ENCODE assay signal across 8 cellular contexts in the genomic region with DNA sequence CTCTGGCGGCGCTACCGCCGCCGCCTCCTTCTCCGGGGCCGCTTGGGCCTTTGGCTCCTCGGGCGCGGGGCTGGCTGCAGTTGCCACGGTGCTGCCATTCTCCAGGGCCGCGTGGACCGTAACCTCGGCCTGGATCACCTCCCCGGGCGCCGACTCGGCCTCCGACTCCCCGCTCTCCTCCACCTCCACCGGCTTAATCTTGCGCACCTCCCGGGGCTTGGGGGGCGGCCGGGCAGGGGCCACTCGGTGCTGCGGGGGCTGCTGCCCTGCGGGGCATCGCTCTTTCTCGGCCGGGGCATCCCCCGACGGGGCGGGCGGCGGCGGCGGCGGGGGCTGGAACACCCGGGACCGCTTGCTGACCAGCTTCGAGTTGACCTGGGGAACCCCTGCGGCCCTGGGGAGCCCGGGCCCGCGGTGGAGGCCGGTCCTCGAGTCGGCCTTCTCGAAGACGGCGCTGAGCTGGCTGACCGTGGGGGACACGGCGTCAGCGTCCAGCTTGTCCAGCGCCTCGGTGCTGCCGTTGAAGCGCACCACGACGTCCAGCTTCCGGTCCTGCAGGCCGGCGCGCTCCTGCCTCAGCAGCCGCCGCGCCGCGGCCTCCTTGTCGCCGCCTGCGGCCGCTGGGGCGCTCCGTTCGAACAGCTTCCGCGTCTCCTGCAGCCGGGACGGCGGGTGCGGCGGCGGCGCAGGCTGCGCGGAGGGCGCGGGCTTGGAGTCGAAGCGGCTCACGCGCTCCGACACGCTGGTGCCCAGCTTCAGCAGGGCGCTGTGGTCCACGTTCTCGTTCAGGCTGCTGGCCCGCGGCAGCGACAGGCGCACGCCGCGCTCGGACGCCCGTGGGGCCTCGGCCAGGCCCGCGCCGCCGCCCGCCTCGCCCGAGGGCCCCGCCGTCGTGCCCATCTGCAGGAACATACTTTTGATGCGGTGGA. TPM values are rescaled to one million over a fixed set of nuclear protein-coding genes. Genes with fewer than 3 reads are reported as not detected.
DNase-seq lines count a peak whose midpoint lies in the region; ATAC-seq and TF ChIP-seq lines count a peak whose summit lies in the region.

No MANE protein-coding gene starts in this region.

- H3K9ac ChIP-seq in endodermal cell (ENCODE audit: extremely low read depth, low read length, poor library complexity, severe bottlenecking), result peak overlapping the region; percentile 44

- H3K4me1 ChIP-seq in endodermal cell (ENCODE audit: control insufficient read depth, insufficient read depth, low read length) (peaks cover 13% of the 10 kb centered on the region), mucosa of descending colon (ENCODE audit: low read depth) (peaks cover 26% of the 10 kb centered on the region), thymus (ENCODE audit: control insufficient read depth, insufficient read depth, low read length) (peaks cover 23% of the 10 kb centered on the region)

- no peaks in the 10 kb centered on the region for H3K9me3 Mint-ChIP-seq in activated CD4-positive, alpha-beta T cell treated with anti-CD3 and anti-CD28 coated beads, Interleukin-2, amount 10 ng/mL, durations not matched to agents 24 days and 14 days
- no peaks in the 10 kb centered on the region for H3K9me3 Mint-ChIP-seq in endodermal cell

- no peak overlapping the region for H3K27ac ChIP-seq in endodermal cell (ENCODE audit: low read depth, low read length)
- peak overlapping the region; percentile 88 for H3K27ac ChIP-seq in thymus (ENCODE audit: low read depth)

- peak overlapping the region; percentile 93 for H3K4me3 Mint-ChIP-seq in activated CD4-positive, alpha-beta T cell treated with anti-CD3 and anti-CD28 coated beads, Interleukin-2, amount 10 ng/mL, durations not matched to agents 24 days and 14 days
- H3K4me3 Mint-ChIP-seq in endodermal cell, result peak overlapping the region; percentile 68

- peaks cover 13% of the 10 kb centered on the region for H3K36me3 ChIP-seq in GM06990 (ENCODE audit: control insufficient read depth, insufficient read depth, low read length)
- H3K36me3 ChIP-seq in endodermal cell (ENCODE audit: control insufficient read depth, insufficient read depth, low read length), result peaks cover 1% of the 10 kb centered on the region
- H3K36me3 ChIP-seq in mucosa of descending colon (ENCODE audit: low read depth), result no peaks in the 10 kb centered on the region
- H3K36me3 ChIP-seq in thymus (ENCODE audit: control insufficient read depth, insufficient read depth), result peaks cover 12% of the 10 kb centered on the region

- ATAC-seq in mucosa of descending colon, result peak; percentile 48
- no peak for ATAC-seq in HG03460 (IDR thresholded peaks at IDR 0.05; ENCODE audit: unreplicated experiment)

- DNase-seq in GM06990 (ENCODE audit: extremely low read depth, insufficient read length) (peak; percentile 73), NAMALWA (ENCODE audit: low spot score) (peak; percentile 63), endodermal cell (peak; percentile 89), mucosa of descending colon (peak; percentile 68 to 84 (median 82)), NCI-H226 (no peak)
- DNase-seq in activated CD4-positive, alpha-beta T cell treated with anti-CD3 and anti-CD28 coated beads, Interleukin-2, amount 10 ng/mL, durations not matched to agents 24 days and 14 days, result peak; percentile 89

- TF ChIP-seq CTCF in GM06990 (IDR thresholded peaks at IDR 0.05; ENCODE audit: insufficient read depth, low read length, poor library complexity, severe bottlenecking) (no peak), endodermal cell (conservative IDR thresholded peaks at IDR 0.05) (peak; percentile 31), mucosa of descending colon (IDR thresholded peaks at IDR 0.05) (no peak)

- H3K27me3 ChIP-seq in GM06990 (replicated peaks; ENCODE audit: control insufficient read depth, insufficient read depth, low read length) (no peaks in the 10 kb centered on the region), endodermal cell (ENCODE audit: control insufficient read depth, insufficient read depth, low read length, poor library complexity, severe bottlenecking) (no peaks in the 10 kb centered on the region), thymus (ENCODE audit: control insufficient read depth, insufficient read depth) (no peaks in the 10 kb centered on the region)

- intact Hi-C loops in activated CD4-positive, alpha-beta T cell treated with anti-CD3 and anti-CD28 coated beads, Interleukin-2, amount 10 ng/mL, durations not matched to agents 24 days and 14 days (cut with micrococcal nuclease), result no loop called here
- intact Hi-C loops in mucosa of descending colon (cut with DNase I, micrococcal nuclease), result no loop called here

- H3K4me1 Mint-ChIP-seq in activated CD4-positive, alpha-beta T cell treated with anti-CD3 and anti-CD28 coated beads, Interleukin-2, amount 10 ng/mL, durations not matched to agents 24 days and 14 days, result peaks cover 50% of the 10 kb centered on the region
- peaks cover 21% of the 10 kb centered on the region for H3K4me1 Mint-ChIP-seq in endodermal cell

- H3K27ac Mint-ChIP-seq in activated CD4-positive, alpha-beta T cell treated with anti-CD3 and anti-CD28 coated beads, Interleukin-2, amount 10 ng/mL, durations not matched to agents 24 days and 14 days, result peak overlapping the region; percentile 89
- H3K27ac Mint-ChIP-seq in endodermal cell, result no peak overlapping the region

- H3K9me3 ChIP-seq in endodermal cell (ENCODE audit: control insufficient read depth, low read length), result no peaks in the 10 kb centered on the region
- H3K9me3 ChIP-seq in mucosa of descending colon, result no peaks in the 10 kb centered on the region
- no peaks in the 10 kb centered on the region for H3K9me3 ChIP-seq in thymus (ENCODE audit: control insufficient read depth)

- WGBS in endodermal cell (ENCODE audit: insufficient coverage in 1 of 2, insufficient read length in 1 of 2), 2 experiments, result 2 to 3% methylated on average over 29 to 123 of the region's 123 CpGs
- under 1% methylated on average over 123 of the region's 123 CpGs for WGBS in thymus

- peaks cover 27% of the 10 kb centered on the region for H3K36me3 Mint-ChIP-seq in activated CD4-positive, alpha-beta T cell treated with anti-CD3 and anti-CD28 coated beads, Interleukin-2, amount 10 ng/mL, durations not matched to agents 24 days and 14 days (ENCODE audit: low read depth)
- H3K36me3 Mint-ChIP-seq in endodermal cell (ENCODE audit: low read depth), result peaks cover 4% of the 10 kb centered on the region

- H3K4me3 ChIP-seq in GM06990 (replicated peaks; ENCODE audit: low read depth, low read length) (peak overlapping the region; percentile 92), endodermal cell (ENCODE audit: low read length) (peak overlapping the region; percentile 92), mucosa of descending colon (peak overlapping the region; percentile 69), thymus (ENCODE audit: low read length) (peak overlapping the region; percentile 94)

- no peaks in the 10 kb centered on the region for H3K27me3 Mint-ChIP-seq in activated CD4-positive, alpha-beta T cell treated with anti-CD3 and anti-CD28 coated beads, Interleukin-2, amount 10 ng/mL, durations not matched to agents 24 days and 14 days
- H3K27me3 Mint-ChIP-seq in endodermal cell (ENCODE audit: insufficient read depth), result peaks cover 5% of the 10 kb centered on the region

RNA-seq across cellular contexts. Expression of gene PPP1R9B, which starts 0.8 kb away (rescaled TPM):
- 90.1 and 91.3 TPM in 2 replicates for total RNA-seq in activated CD4-positive, alpha-beta T cell treated with anti-CD3 and anti-CD28 coated beads, Interleukin-2, amount 10 ng/mL, durations not matched to agents 24 days and 14 days
- 10 to 100 TPM; 24.1 to 34.6 TPM for total RNA-seq in endodermal cell
- polyA plus RNA-seq in endodermal cell (2013, experiment 1 of 2), result 27.5 TPM
- 28.4 TPM for polyA plus RNA-seq in endodermal cell (2013, experiment 2 of 2)
- total RNA-seq in mucosa of descending colon, result 10 to 100 TPM; 27.3 to 47.5 (median 33.1) TPM
- 47.9 TPM for polyA plus RNA-seq in thymus

RNA-seq across cellular contexts. Expression of gene SGCA, which starts 16.1 kb away (rescaled TPM):
- 0.30 TPM in 1 of 2 replicates, not detected in the other for total RNA-seq in activated CD4-positive, alpha-beta T cell treated with anti-CD3 and anti-CD28 coated beads, Interleukin-2, amount 10 ng/mL, durations not matched to agents 24 days and 14 days
- total RNA-seq in endodermal cell (1 to 10 TPM in 1 of 2 donors, under 1 TPM in 1; 0.51 to 2.6 TPM), mucosa of descending colon (10 to 100 TPM in 1 of 3 donors, 1 to 10 TPM in 1, under 1 TPM in 1; 0.64 to 30.7 (median 6.8) TPM)
- polyA plus RNA-seq in endodermal cell (2013, experiment 1 of 2), result 0.75 TPM
- 0.46 TPM for polyA plus RNA-seq in endodermal cell (2013, experiment 2 of 2)
- polyA plus RNA-seq in thymus, result 5.4 TPM

RNA-seq across cellular contexts. Expression of gene SAMD14, which starts 19.7 kb away (rescaled TPM):
- 1.0 and 1.2 TPM in 2 replicates for total RNA-seq in activated CD4-positive, alpha-beta T cell treated with anti-CD3 and anti-CD28 coated beads, Interleukin-2, amount 10 ng/mL, durations not matched to agents 24 days and 14 days
- total RNA-seq in endodermal cell (10 to 100 TPM in 1 of 2 donors, 1 to 10 TPM in 1; 9.5 to 23.2 TPM), mucosa of descending colon (1 to 10 TPM in 2 of 3 donors, under 1 TPM in 1; 0.52 to 2.6 (median 1.2) TPM)
- polyA plus RNA-seq in endodermal cell (2013, experiment 1 of 2), result 28.9 TPM
- polyA plus RNA-seq in endodermal cell (2013, experiment 2 of 2), result 28.6 TPM
- polyA plus RNA-seq in thymus, result 0.62 TPM

RNA-seq across cellular contexts. Expression of gene COL1A1, which starts 51.7 kb away (rescaled TPM):
- total RNA-seq in activated CD4-positive, alpha-beta T cell treated with anti-CD3 and anti-CD28 coated beads, Interleukin-2, amount 10 ng/mL, durations not matched to agents 24 days and 14 days, result 1.6 and 2.0 TPM in 2 replicates
- total RNA-seq in endodermal cell (10 to 100 TPM; 62.2 to 85.6 TPM), mucosa of descending colon (100 to 1,000 TPM in 2 of 3 donors, 10 to 100 TPM in 1; 53.0 to 248 (median 160) TPM)
- 115 TPM for polyA plus RNA-seq in endodermal cell (2013, experiment 1 of 2)
- 126 TPM for polyA plus RNA-seq in endodermal cell (2013, experiment 2 of 2)
- polyA plus RNA-seq in thymus, result 14.4 TPM

RNA-seq across cellular contexts. Expression of gene PDK2, which starts 54.5 kb away (rescaled TPM):
- total RNA-seq in activated CD4-positive, alpha-beta T cell treated with anti-CD3 and anti-CD28 coated beads, Interleukin-2, amount 10 ng/mL, durations not matched to agents 24 days and 14 days, result 10.9 and 11.8 TPM in 2 replicates
- total RNA-seq in endodermal cell, result 10 to 100 TPM; 23.0 to 24.2 TPM
- 24.0 TPM for polyA plus RNA-seq in endodermal cell (2013, experiment 1 of 2)
- polyA plus RNA-seq in endodermal cell (2013, experiment 2 of 2), result 20.7 TPM
- 10 to 100 TPM; 51.0 to 91.6 (median 72.6) TPM for total RNA-seq in mucosa of descending colon
- 14.5 TPM for polyA plus RNA-seq in thymus
